ENCODE assay signal across 1 cellular context in the genomic region with DNA sequence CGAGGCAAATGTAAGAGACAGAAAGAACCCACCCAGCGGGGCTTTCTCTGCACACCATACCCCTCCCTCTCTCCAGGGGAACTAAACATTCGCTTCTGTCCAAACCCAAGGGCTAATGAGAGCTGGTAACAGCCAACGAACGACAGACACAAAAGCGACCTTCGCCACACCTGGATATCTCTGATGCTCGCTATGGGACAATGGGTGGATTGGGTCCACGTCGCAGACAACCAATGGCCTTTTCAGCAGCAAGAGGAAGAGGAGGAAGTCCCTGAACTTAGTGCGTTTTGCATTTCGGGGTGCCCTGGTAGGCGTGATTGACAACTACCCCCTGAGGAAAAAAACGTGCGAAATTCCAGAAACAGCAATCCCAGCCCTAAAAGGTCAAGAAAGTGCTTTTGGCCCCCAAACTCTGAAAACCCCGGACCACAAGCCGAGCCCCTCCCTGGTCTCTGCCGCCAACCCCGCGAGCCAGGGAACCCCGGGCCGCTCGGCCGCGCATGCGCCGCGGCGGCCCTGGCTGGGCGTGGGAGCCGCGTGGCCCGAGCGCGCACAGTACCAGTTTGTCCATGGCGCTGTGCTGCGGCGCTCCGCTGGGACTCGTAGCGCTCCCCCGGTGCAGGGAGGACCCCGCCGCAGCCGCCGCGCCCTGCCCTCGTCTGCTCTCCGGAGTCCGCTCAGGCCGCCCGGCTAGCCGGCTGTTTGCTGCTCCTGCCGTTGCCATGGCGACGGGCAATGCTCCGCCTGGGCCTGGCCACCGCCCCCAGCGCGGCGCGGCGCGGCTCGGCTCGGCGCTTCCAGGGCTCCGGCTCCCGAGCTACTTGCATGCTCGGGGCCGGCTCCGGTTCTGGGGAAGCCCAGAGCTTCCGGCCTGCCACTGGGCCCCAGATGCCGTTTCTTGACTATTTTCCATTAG.
A peak's percentile ranks its signal among the peaks of the same experiment; 100 is the strongest.
TF ChIP-seq lines count a peak whose summit lies in the region.

No MANE protein-coding gene starts in this region.

TF ChIP-seq in K562, 482 proteins besides CTCF, POLR2A, EP300 and RAD21 (continued from another document):
- TF ChIP-seq, protein P1, sequence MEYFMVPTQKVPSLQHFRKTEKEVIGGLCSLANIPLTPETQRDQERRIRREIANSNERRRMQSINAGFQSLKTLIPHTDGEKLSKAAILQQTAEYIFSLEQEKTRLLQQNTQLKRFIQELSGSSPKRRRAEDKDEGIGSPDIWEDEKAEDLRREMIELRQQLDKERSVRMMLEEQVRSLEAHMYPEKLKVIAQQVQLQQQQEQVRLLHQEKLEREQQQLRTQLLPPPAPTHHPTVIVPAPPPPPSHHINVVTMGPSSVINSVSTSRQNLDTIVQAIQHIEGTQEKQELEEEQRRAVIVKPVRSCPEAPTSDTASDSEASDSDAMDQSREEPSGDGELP (CRISPR knock-in tag; IDR thresholded peaks at IDR 0.05; ENCODE audit: borderline replicate concordance), result peak; percentile 57; the same call in 1 of the 2 replicates
- TF ChIP-seq SMARCB1 (IDR thresholded peaks at IDR 0.05; ENCODE audit: insufficient read length, low read depth) (no peak), RBM25 (IDR thresholded peaks at IDR 0.05; ENCODE audit: low read depth, low read length, severe bottlenecking) (peak; percentile 6), ZNF384 (IDR thresholded peaks at IDR 0.05; ENCODE audit: low read depth, low read length) (no peak), MEF2D (tag; conservative IDR thresholded peaks at IDR 0.05; ENCODE audit: low read depth) (no peak), ZNF212 (CRISPR knock-in tag; IDR thresholded peaks at IDR 0.05) (no peak), NEUROD1 (IDR thresholded peaks at IDR 0.05; ENCODE audit: borderline replicate concordance, low read depth, low read length, partially characterized antibody) (no peak), CBFB (CRISPR knock-in tag; IDR thresholded peaks at IDR 0.05) (no peak), ZNF274 (IDR thresholded peaks at IDR 0.05; ENCODE audit: borderline replicate concordance, low read depth, low read length) (no peak), GATAD2B (IDR thresholded peaks at IDR 0.05; ENCODE audit: borderline replicate concordance) (0 out of 2 replicates have a peak, but pooled peaks have one; percentile 41), GABPA (tag; conservative IDR thresholded peaks at IDR 0.05; ENCODE audit: low read depth) (peak; percentile 67), ERF (CRISPR knock-in tag; IDR thresholded peaks at IDR 0.05) (no peak), HDAC1 (IDR thresholded peaks at IDR 0.05) (peak in 1 of 2 experiments; percentile 60; a peak in 1 of 4 replicates), ZNF717 (CRISPR knock-in tag; IDR thresholded peaks at IDR 0.05) (no peak), CHD1 (IDR thresholded peaks at IDR 0.05; ENCODE audit: low read length) (no peak)
- TF ChIP-seq, protein P2, sequence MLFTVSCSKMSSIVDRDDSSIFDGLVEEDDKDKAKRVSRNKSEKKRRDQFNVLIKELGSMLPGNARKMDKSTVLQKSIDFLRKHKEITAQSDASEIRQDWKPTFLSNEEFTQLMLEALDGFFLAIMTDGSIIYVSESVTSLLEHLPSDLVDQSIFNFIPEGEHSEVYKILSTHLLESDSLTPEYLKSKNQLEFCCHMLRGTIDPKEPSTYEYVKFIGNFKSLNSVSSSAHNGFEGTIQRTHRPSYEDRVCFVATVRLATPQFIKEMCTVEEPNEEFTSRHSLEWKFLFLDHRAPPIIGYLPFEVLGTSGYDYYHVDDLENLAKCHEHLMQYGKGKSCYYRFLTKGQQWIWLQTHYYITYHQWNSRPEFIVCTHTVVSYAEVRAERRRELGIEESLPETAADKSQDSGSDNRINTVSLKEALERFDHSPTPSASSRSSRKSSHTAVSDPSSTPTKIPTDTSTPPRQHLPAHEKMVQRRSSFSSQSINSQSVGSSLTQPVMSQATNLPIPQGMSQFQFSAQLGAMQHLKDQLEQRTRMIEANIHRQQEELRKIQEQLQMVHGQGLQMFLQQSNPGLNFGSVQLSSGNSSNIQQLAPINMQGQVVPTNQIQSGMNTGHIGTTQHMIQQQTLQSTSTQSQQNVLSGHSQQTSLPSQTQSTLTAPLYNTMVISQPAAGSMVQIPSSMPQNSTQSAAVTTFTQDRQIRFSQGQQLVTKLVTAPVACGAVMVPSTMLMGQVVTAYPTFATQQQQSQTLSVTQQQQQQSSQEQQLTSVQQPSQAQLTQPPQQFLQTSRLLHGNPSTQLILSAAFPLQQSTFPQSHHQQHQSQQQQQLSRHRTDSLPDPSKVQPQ (CRISPR knock-in tag; IDR thresholded peaks at IDR 0.05; ENCODE audit: borderline replicate concordance), result no peak
- TF ChIP-seq, protein P3, sequence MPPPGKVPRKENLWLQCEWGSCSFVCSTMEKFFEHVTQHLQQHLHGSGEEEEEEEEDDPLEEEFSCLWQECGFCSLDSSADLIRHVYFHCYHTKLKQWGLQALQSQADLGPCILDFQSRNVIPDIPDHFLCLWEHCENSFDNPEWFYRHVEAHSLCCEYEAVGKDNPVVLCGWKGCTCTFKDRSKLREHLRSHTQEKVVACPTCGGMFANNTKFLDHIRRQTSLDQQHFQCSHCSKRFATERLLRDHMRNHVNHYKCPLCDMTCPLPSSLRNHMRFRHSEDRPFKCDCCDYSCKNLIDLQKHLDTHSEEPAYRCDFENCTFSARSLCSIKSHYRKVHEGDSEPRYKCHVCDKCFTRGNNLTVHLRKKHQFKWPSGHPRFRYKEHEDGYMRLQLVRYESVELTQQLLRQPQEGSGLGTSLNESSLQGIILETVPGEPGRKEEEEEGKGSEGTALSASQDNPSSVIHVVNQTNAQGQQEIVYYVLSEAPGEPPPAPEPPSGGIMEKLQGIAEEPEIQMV (tag; conservative IDR thresholded peaks at IDR 0.05; ENCODE audit: low read depth), result no peak
